17 cellular contexts compared by ENCODE assay signal in genomic region chr10:130354976-130355795, GRCh38.
A peak's percentile ranks its signal among the peaks of the same experiment; 100 is the strongest.
DNase-seq lines count a peak whose midpoint lies in the region; ATAC-seq, FAIRE-seq and TF ChIP-seq lines count a peak whose summit lies in the region.
"Had no signal": no experiment of that assay in that cellular context is flagged by ENCODE, and none has a peak within 500 bp of the region (broad histone marks: within the 10 kb centered on the region; RNA-seq: fewer than 3 reads in every experiment).

No MANE protein-coding gene starts in this region.

- H3K27ac ChIP-seq in BLaER1 treated with 17β-estradiol and CSF1 and Interleukin-3, amounts not matched to agents 10 nM and 100 nM = no peak overlapping the region
- no peak overlapping the region for H3K27ac ChIP-seq in kidney (ENCODE audit: low read depth in 2 of 2, low read length in 2 of 2)

- no peak for FAIRE-seq in kidney (lab: Jason Lieb, UNC)
- FAIRE-seq: GM12878 had no signal

- H3K9ac ChIP-seq in BLaER1 treated with 17β-estradiol and CSF1 and Interleukin-3, amounts not matched to agents 10 nM and 100 nM = peak overlapping the region in 1 of 11 experiments; percentile 19; a peak in 1 of 22 replicates
- no peak overlapping the region for H3K9ac ChIP-seq in kidney (ENCODE audit: low read length in 2 of 2)

- no peak for TF ChIP-seq CTCF in kidney (IDR thresholded peaks at IDR 0.05; ENCODE audit: borderline replicate concordance, extremely low read depth, insufficient read depth)

- no peaks in the 10 kb centered on the region for H3K36me3 ChIP-seq in BLaER1 treated with 17β-estradiol and CSF1 and Interleukin-3, amounts not matched to agents 10 nM and 100 nM
- no peaks in the 10 kb centered on the region for H3K36me3 ChIP-seq in kidney (ENCODE audit: control insufficient read depth in 1 of 2, insufficient read depth in 2 of 2, low read length in 2 of 2)

- peak overlapping the region in 10 of 11 experiments; percentile 15 to 84 (median 75); a peak in 17 of 22 replicates for H3K4me2 ChIP-seq in BLaER1 treated with 17β-estradiol and CSF1 and Interleukin-3, amounts not matched to agents 10 nM and 100 nM
- H3K4me2 ChIP-seq: GM23338 had no signal

- intact Hi-C loops in kidney (cut with DNase I) (no loop called here), sciatic nerve (cut with DNase I) (no loop called here)

- peak; percentile 37 for DNase-seq in activated effector memory CD4-positive, alpha-beta T cell treated with anti-CD3 and anti-CD28 coated beads, Interleukin-2, amount 50 U/mL, for 16 hours
- DNase-seq in activated effector memory CD4-positive, alpha-beta T cell treated with Interleukin-2 at 50 U/mL for 16 hours = no peak
- DNase-seq in kidney (peak; percentile 65), sciatic nerve (ENCODE audit: low spot score) (peak; percentile 37), NCI-H2227 treated with DMSO at 0.1 percent for 48 hours (lab: John Stamatoyannopoulos, UW) (no peak), NCI-H510A treated with DMSO at 0.1 percent for 48 hours (lab: John Stamatoyannopoulos, UW) (no peak)
- DNase-seq: 8988T; AML-193; C1 segment of cervical spinal cord; Calu3; CD4-positive, alpha-beta T cell; DMS 273 treated with DMSO at 0.1 percent for 48 hours; H7 had no signal

- peaks cover 0 to 35% (median 21%) of the 10 kb centered on the region in 10 experiments; a peak in 15 of 20 replicates for H3K4me1 ChIP-seq in BLaER1 treated with 17β-estradiol and CSF1 and Interleukin-3, amounts not matched to agents 10 nM and 100 nM
- H3K4me1 ChIP-seq in kidney (ENCODE audit: control insufficient read depth in 1 of 2, insufficient read depth in 1 of 2, low read depth in 1 of 2, low read length in 2 of 2) = no peaks in the 10 kb centered on the region

- no peak for ATAC-seq in sciatic nerve
- ATAC-seq in HG02610 (IDR thresholded peaks at IDR 0.05; ENCODE audit: unreplicated experiment) = no peak
- ATAC-seq: GM12878, GM23338 had no signal

- H3K27me3 ChIP-seq in BLaER1 treated with 17β-estradiol and CSF1 and Interleukin-3, amounts not matched to agents 10 nM and 100 nM = no peaks in the 10 kb centered on the region

- no peaks in the 10 kb centered on the region for H4K20me1 ChIP-seq in BLaER1 treated with 17β-estradiol and CSF1 and Interleukin-3, amounts not matched to agents 10 nM and 100 nM

- H3K4me3 ChIP-seq in BLaER1 treated with 17β-estradiol and CSF1 and Interleukin-3, amounts not matched to agents 10 nM and 100 nM = no peak overlapping the region
- no peak overlapping the region for H3K4me3 ChIP-seq in kidney (ENCODE audit: low read length in 2 of 2)
- H3K4me3 ChIP-seq: GM12878, GM23338 had no signal

- H3K9me3 ChIP-seq in BLaER1 treated with 17β-estradiol and CSF1 and Interleukin-3, amounts not matched to agents 10 nM and 100 nM (replicated peaks in 1 of 11) = no peaks in the 10 kb centered on the region
- H3K9me3 ChIP-seq in kidney (ENCODE audit: control insufficient read depth in 1 of 2, low read length in 2 of 2) = no peaks in the 10 kb centered on the region

Comparison
In these comparisons a context has a peak if more than half of its experiments do, and no peak if none do; other contexts are left out.
1. DNase-seq: peak in activated effector memory CD4-positive, alpha-beta T cell treated with anti-CD3 and anti-CD28 coated beads, Interleukin-2, amount 50 U/mL, for 16 hours (single experiment), kidney (single experiment) and sciatic nerve (single experiment); none in activated effector memory CD4-positive, alpha-beta T cell treated with Interleukin-2 at 50 U/mL for 16 hours (single experiment), NCI-H2227 treated with DMSO at 0.1 percent for 48 hours (single experiment) and NCI-H510A treated with DMSO at 0.1 percent for 48 hours (single experiment).